ENCODE assay signal across 12 cellular contexts in genomic region chr3:46386206-46386605, GRCh38. TPM values are rescaled to one million over a fixed set of nuclear protein-coding genes. Genes with fewer than 3 reads are reported as not detected.
DNase-seq lines count a peak whose midpoint lies in the region; ATAC-seq, FAIRE-seq and TF ChIP-seq lines count a peak whose summit lies in the region.
"Had no signal": no experiment of that assay in that cellular context is flagged by ENCODE, and none has a peak within 500 bp of the region (broad histone marks: within the 10 kb centered on the region; RNA-seq: fewer than 3 reads in every experiment).

No MANE protein-coding gene starts in this region.

- TF ChIP-seq POLR2A in K562 (conservative IDR thresholded peaks at IDR 0.05), result no peak

- no peak overlapping the region for H3K18ac ChIP-seq in trophoblast cell (ENCODE audit: low read length)

- H3K9me3 ChIP-seq in K562 (replicated peaks; ENCODE audit: control insufficient read depth, insufficient read depth, low read depth, low read length) (no peaks in the 10 kb centered on the region), trophoblast cell (ENCODE audit: insufficient read depth, low read depth, low read length) (no peaks in the 10 kb centered on the region), OCI-LY7 (ENCODE audit: low read length) (no peaks in the 10 kb centered on the region)
- H3K9me3 ChIP-seq: gastrocnemius medialis had no signal

- H3K9me2 ChIP-seq in OCI-LY7 (ENCODE audit: insufficient read depth, low read length), result no peaks in the 10 kb centered on the region

- H2AK5ac ChIP-seq in trophoblast cell (ENCODE audit: low read length), result no peak overlapping the region

- H4K8ac ChIP-seq in trophoblast cell (ENCODE audit: low read depth, low read length), result no peak overlapping the region

- H2AFZ ChIP-seq in K562 (ENCODE audit: low read depth, low read length), result peak overlapping the region; percentile 36; the same call in 1 of the 2 replicates
- H2AFZ ChIP-seq in trophoblast cell (ENCODE audit: insufficient read depth, low read length, poor library complexity), result no peak overlapping the region
- H2AFZ ChIP-seq in OCI-LY7 (ENCODE audit: low read length), result no peak overlapping the region

- POLR2A ChIA-PET in K562 (lab: Yijun Ruan, JAX), result interaction anchor here (1.0 to 1.4 kb wide), 4 partner anchors 9 to 21 kb away, joined by 3 to 6 read pairs (median 4); partner anchors contain the start of genes CCR5AS and CCRL2
- POLR2A ChIA-PET in OCI-LY7 (lab: Charles Lee), result no interaction called here

- H4K20me1 ChIP-seq in K562 (replicated peaks; ENCODE audit: control insufficient read depth, insufficient read depth, low read length) (no peaks in the 10 kb centered on the region), OCI-LY7 (ENCODE audit: insufficient read depth, low read length) (no peaks in the 10 kb centered on the region)

- H3K9me1 ChIP-seq in K562 (ENCODE audit: control insufficient read depth, insufficient read depth, low read length), result no peaks in the 10 kb centered on the region

- no peak overlapping the region for H3K4ac ChIP-seq in trophoblast cell (ENCODE audit: low read depth, low read length)

- in situ Hi-C loops in K562 (cut with MboI), result no loop called here

- DNase-seq in DMS 273 (lab: John Stamatoyannopoulos, UW; ENCODE audit: unreplicated experiment) (peak; percentile 5), DMS 273 treated with DMSO at 0.1 percent for 48 hours (lab: John Stamatoyannopoulos, UW) (no peak), LoVo (ENCODE audit: low spot score) (peak; percentile 53), K562 (ENCODE audit: extremely low read depth in 1 of 4, low spot score in 3 of 4) (peak in 1 of 4 experiments; percentile 44), trophoblast cell (peak; percentile 84 to 93), D721Med (ENCODE audit: insufficient read length, low spot score) (no peak), OCI-LY7 (ENCODE audit: low spot score) (no peak), cortex of kidney (lab: John Stamatoyannopoulos, UW) (no peak)
- DNase-seq: gastrocnemius medialis, H9 had no signal

- TF ChIP-seq CTCF in K562 (IDR thresholded peaks at IDR 0.05 in 2 of 3, conservative IDR thresholded peaks at IDR 0.05 in 1 of 3; ENCODE audit: insufficient read depth in 2 of 3, low read depth in 1 of 3, low read length in 3 of 3), result no peak
- TF ChIP-seq CTCF in D721Med (IDR thresholded peaks at IDR 0.05; ENCODE audit: insufficient read depth, missing control alignments), result no peak
- no peak for TF ChIP-seq CTCF in OCI-LY7 (conservative IDR thresholded peaks at IDR 0.05; ENCODE audit: low read length)

- no peak overlapping the region for H3K4me3 ChIP-seq in K562
- H3K4me3 ChIP-seq in trophoblast cell (ENCODE audit: low read depth, low read length), result no peak overlapping the region
- H3K4me3 ChIP-seq in OCI-LY7 (ENCODE audit: low read depth, low read length, poor library complexity, severe bottlenecking), result no peak overlapping the region
- H3K4me3 ChIP-seq: gastrocnemius medialis had no signal

- no peaks in the 10 kb centered on the region for H3K79me1 ChIP-seq in trophoblast cell (ENCODE audit: low read length)

- H3K27ac ChIP-seq in K562 (ENCODE audit: extremely low read depth, low read depth, low read length), result peak overlapping the region; percentile 28; the same call in 2 of the 3 replicates
- no peak overlapping the region for H3K27ac ChIP-seq in trophoblast cell (ENCODE audit: low read depth, low read length)
- H3K27ac ChIP-seq in OCI-LY7 (ENCODE audit: low read depth, low read length, poor library complexity, severe bottlenecking), result no peak overlapping the region
- H3K27ac ChIP-seq: 22Rv1, gastrocnemius medialis had no signal

- no peak for TF ChIP-seq RAD21 in K562 (CRISPR knock-in tag; conservative IDR thresholded peaks at IDR 0.05 in 1 of 2, IDR thresholded peaks at IDR 0.05 in 1 of 2)

- BruUV-seq in K562 (replicated peaks; lab: Mats Ljungman, UMichigan) (no TSS peak), OCI-LY7 (replicated peaks; lab: Mats Ljungman, UMichigan) (no TSS peak)

- 1% methylated on average over 4 of the region's 4 CpGs for WGBS in K562 (ENCODE audit: insufficient coverage, low coverage, missing lambda C conversion rate)
- WGBS in trophoblast cell (ENCODE audit: extremely low coverage, insufficient coverage, insufficient read length), result no CpG with 5 or more reads among the region's 4 CpGs

- H2BK12ac ChIP-seq in trophoblast cell (ENCODE audit: low read length), result no peak overlapping the region

- CTCF ChIA-PET in K562 (lab: Yijun Ruan, JAX; ENCODE audit: low intra/inter-chr PET ratio), result no interaction called here
- CTCF ChIA-PET in OCI-LY7 (lab: Charles Lee; ENCODE audit: unreplicated experiment), result no interaction called here

- no peak overlapping the region for H2BK5ac ChIP-seq in trophoblast cell (ENCODE audit: low read depth, low read length, poor library complexity)

- peak; percentile 73 for ATAC-seq in K562
- ATAC-seq: gastrocnemius medialis had no signal

- H3K27me3 ChIP-seq in K562 (ENCODE audit: control insufficient read depth in 2 of 2, insufficient read depth in 2 of 2, low read length in 2 of 2) (peaks cover 5 to 6% of the 10 kb centered on the region in 2 experiments; a peak in 1 of 5 replicates), trophoblast cell (ENCODE audit: insufficient read depth, low read length) (no peaks in the 10 kb centered on the region)
- H3K27me3 ChIP-seq: gastrocnemius medialis had no signal

- H4K91ac ChIP-seq in trophoblast cell (ENCODE audit: low read depth, low read length), result no peak overlapping the region

- no peak overlapping the region for H3K4me2 ChIP-seq in K562 (ENCODE audit: insufficient read depth, low read length)
- H3K4me2 ChIP-seq in trophoblast cell (ENCODE audit: low read length), result no peak overlapping the region
- H3K4me2 ChIP-seq in OCI-LY7 (ENCODE audit: low read length), result no peak overlapping the region

- no peak overlapping the region for H3K14ac ChIP-seq in trophoblast cell (ENCODE audit: low read length)

- FAIRE-seq in K562 (lab: Jason Lieb, UNC), result no peak
- FAIRE-seq in D721Med (lab: Jason Lieb, UNC), result no peak

- H3K4me1 ChIP-seq in K562 (replicated peaks in 1 of 2; ENCODE audit: control insufficient read depth in 2 of 2, insufficient read depth in 2 of 2, low read length in 2 of 2), result peaks cover 0 to 15% of the 10 kb centered on the region in 2 experiments; a peak in 2 of 5 replicates
- H3K4me1 ChIP-seq in trophoblast cell (ENCODE audit: control insufficient read depth in 1 of 2, insufficient read depth in 2 of 2, low read length in 2 of 2), result peaks cover 5 to 10% of the 10 kb centered on the region in 2 experiments
- peaks cover 26% of the 10 kb centered on the region for H3K4me1 ChIP-seq in OCI-LY7 (ENCODE audit: insufficient read depth, low read length, poor library complexity, severe bottlenecking)

- H3K79me2 ChIP-seq in K562 (ENCODE audit: control insufficient read depth, insufficient read depth, low read length) (no peaks in the 10 kb centered on the region), trophoblast cell (ENCODE audit: control insufficient read depth, insufficient read depth, low read length, poor library complexity) (no peaks in the 10 kb centered on the region), OCI-LY7 (ENCODE audit: insufficient read depth, low read depth, low read length) (no peaks in the 10 kb centered on the region)

- H3K23ac ChIP-seq in trophoblast cell (ENCODE audit: low read length), result no peak overlapping the region

- intact Hi-C loops in K562 (cut with micrococcal nuclease) (no loop called here), OCI-LY7 (cut with micrococcal nuclease; ENCODE audit: unreplicated experiment) (no loop called here)

- TF ChIP-seq EP300 in K562 (IDR thresholded peaks at IDR 0.05; ENCODE audit: low read length), result peak; percentile 21; the same call in 1 of the 2 replicates

- H3K9ac ChIP-seq in K562 (ENCODE audit: insufficient read depth in 1 of 2, low read depth in 2 of 2, low read length in 2 of 2), result no peak overlapping the region
- no peak overlapping the region for H3K9ac ChIP-seq in trophoblast cell (ENCODE audit: low read length)

- no peak overlapping the region for H4K12ac ChIP-seq in trophoblast cell (ENCODE audit: low read depth, low read length)

- H2BK120ac ChIP-seq in trophoblast cell (ENCODE audit: insufficient read depth, low read length, poor library complexity), result no peak overlapping the region

- H3K36me3 ChIP-seq in K562 (ENCODE audit: control insufficient read depth, insufficient read depth, low read length), result no peaks in the 10 kb centered on the region
- H3K36me3 ChIP-seq in trophoblast cell (ENCODE audit: control insufficient read depth in 1 of 2, insufficient read depth in 2 of 2, low read length in 2 of 2), result no peaks in the 10 kb centered on the region
- no peaks in the 10 kb centered on the region for H3K36me3 ChIP-seq in OCI-LY7 (ENCODE audit: insufficient read depth, low read length)
- H3K36me3 ChIP-seq: gastrocnemius medialis had no signal

RNA-seq across cellular contexts. Expression of gene CCR5, which starts 15.5 kb away (rescaled TPM):
- total RNA-seq in K562 (2011; cell fraction: chromatin; rRNA removed; ENCODE audit: low replicate concordance), result not detected in 2 replicates
- total RNA-seq in K562 (2011; cell fraction: nucleolus; rRNA removed), result not detected in 2 replicates
- not detected in 2 replicates for total RNA-seq in K562 (2011; cell fraction: nucleoplasm; rRNA removed)
- total RNA-seq in K562 (2014; rRNA removed), result not detected in 2 replicates
- not detected in 2 replicates for total RNA-seq in K562 (2014; rRNA removed; fragmentation: Illumina TruSeq; extraction: Trizol)
- not detected in 2 replicates for total RNA-seq in K562 (2015; rRNA removed; fragmentation: Illumina TruSeq; extraction: Trizol)
- not detected in 2 replicates for total RNA-seq in K562 (2021)
- polyA plus RNA-seq in K562 (2011; rRNA removed), result not detected in 2 replicates
- polyA plus RNA-seq in K562 (2011; cell fraction: cytosol; rRNA removed), result not detected in 2 replicates
- polyA plus RNA-seq in K562 (2011; cell fraction: nucleus; rRNA removed), result not detected in 2 replicates
- not detected in 2 replicates for polyA plus RNA-seq in K562 (2012)
- not detected in 2 replicates for polyA plus RNA-seq in K562 (2014; fragmentation: Illumina TruSeq; extraction: Trizol)
- polyA plus RNA-seq in K562 (2014; fragmentation: Nextera tagmentation; extraction: Ambion mirVana), result not detected
- not detected in 2 replicates for polyA plus RNA-seq in K562 (2014; rRNA removed)
- polyA minus RNA-seq in K562 (2011; rRNA and poly(A)+ RNA removed), result not detected in 2 replicates
- polyA minus RNA-seq in K562 (2011; cell fraction: cytosol; rRNA and poly(A)+ RNA removed), result not detected in 2 replicates
- not detected in 2 replicates for polyA minus RNA-seq in K562 (2011; cell fraction: nucleus; rRNA and poly(A)+ RNA removed)
- 0.03 TPM in 1 of 2 replicates, not detected in the other for polyA plus RNA-seq in trophoblast cell (2013)
- not detected in 2 replicates for total RNA-seq in OCI-LY7 (2014; rRNA removed; shearing (Covaris generic))
- not detected in 2 replicates for total RNA-seq in OCI-LY7 (2022)
- total RNA-seq: H9 had no signal
- polyA plus RNA-seq: neural cell had no signal

RNA-seq across cellular contexts. Expression of gene CCRL2, which starts 20.9 kb away (rescaled TPM):
- total RNA-seq in K562 (2011; cell fraction: chromatin; rRNA removed; ENCODE audit: low replicate concordance), result 7.7 and 14.6 TPM in 2 replicates
- 9.2 and 13.7 TPM in 2 replicates for total RNA-seq in K562 (2011; cell fraction: nucleolus; rRNA removed)
- total RNA-seq in K562 (2011; cell fraction: nucleoplasm; rRNA removed), result 12.1 and 14.7 TPM in 2 replicates
- total RNA-seq in K562 (2014; rRNA removed) (3.6 and 4.1 TPM in 2 replicates), K562 (2014; rRNA removed; fragmentation: Illumina TruSeq; extraction: Trizol) (3.4 and 4.5 TPM in 2 replicates), K562 (2015; rRNA removed; fragmentation: Illumina TruSeq; extraction: Trizol) (3.1 and 4.0 TPM in 2 replicates), K562 (2021) (3.3 and 3.5 TPM in 2 replicates), OCI-LY7 (2022) (2.2 and 2.4 TPM in 2 replicates)
- polyA plus RNA-seq in K562 (2011; rRNA removed) (4.2 and 5.4 TPM in 2 replicates), K562 (2014; fragmentation: Illumina TruSeq; extraction: Trizol) (3.2 and 3.4 TPM in 2 replicates), K562 (2014; fragmentation: Nextera tagmentation; extraction: Ambion mirVana) (1 to 10 TPM; 4.3 to 5.7 TPM), K562 (2014; rRNA removed) (2.2 and 3.5 TPM in 2 replicates)
- polyA plus RNA-seq in K562 (2011; cell fraction: cytosol; rRNA removed), result 3.2 and 4.8 TPM in 2 replicates
- 5.8 and 6.6 TPM in 2 replicates for polyA plus RNA-seq in K562 (2011; cell fraction: nucleus; rRNA removed)
- 4.8 and 12.0 TPM in 2 replicates for polyA plus RNA-seq in K562 (2012)
- polyA minus RNA-seq in K562 (2011; rRNA and poly(A)+ RNA removed), result 5.5 and 6.4 TPM in 2 replicates
- 3.1 TPM in 1 of 2 replicates, not detected in the other for polyA minus RNA-seq in K562 (2011; cell fraction: cytosol; rRNA and poly(A)+ RNA removed)
- 11.4 and 11.7 TPM in 2 replicates for polyA minus RNA-seq in K562 (2011; cell fraction: nucleus; rRNA and poly(A)+ RNA removed)
- 0.36 and 0.44 TPM in 2 replicates for polyA plus RNA-seq in trophoblast cell (2013)
- 0.41 and 0.88 TPM in 2 replicates for total RNA-seq in OCI-LY7 (2014; rRNA removed; shearing (Covaris generic))
- total RNA-seq: H9 had no signal
- polyA plus RNA-seq: neural cell had no signal

RNA-seq across cellular contexts. Expression of gene CCR2, which starts 32.3 kb away (rescaled TPM):
- not detected in 2 replicates for total RNA-seq in K562 (2011; cell fraction: chromatin; rRNA removed; ENCODE audit: low replicate concordance)
- not detected in 2 replicates for total RNA-seq in K562 (2011; cell fraction: nucleolus; rRNA removed)
- total RNA-seq in K562 (2011; cell fraction: nucleoplasm; rRNA removed), result not detected in 2 replicates
- total RNA-seq in K562 (2014; rRNA removed) (not detected in 2 replicates), K562 (2014; rRNA removed; fragmentation: Illumina TruSeq; extraction: Trizol) (not detected in 2 replicates), K562 (2015; rRNA removed; fragmentation: Illumina TruSeq; extraction: Trizol) (not detected in 2 replicates), K562 (2021) (not detected in 2 replicates), OCI-LY7 (2022) (not detected in 2 replicates)
- polyA plus RNA-seq in K562 (2011; rRNA removed) (not detected in 2 replicates), K562 (2014; fragmentation: Illumina TruSeq; extraction: Trizol) (not detected in 2 replicates), K562 (2014; fragmentation: Nextera tagmentation; extraction: Ambion mirVana) (not detected), K562 (2014; rRNA removed) (not detected in 2 replicates)
- polyA plus RNA-seq in K562 (2011; cell fraction: cytosol; rRNA removed), result not detected in 2 replicates
- not detected in 2 replicates for polyA plus RNA-seq in K562 (2011; cell fraction: nucleus; rRNA removed)
- polyA plus RNA-seq in K562 (2012), result not detected in 2 replicates
- not detected in 2 replicates for polyA minus RNA-seq in K562 (2011; rRNA and poly(A)+ RNA removed)
- not detected in 2 replicates for polyA minus RNA-seq in K562 (2011; cell fraction: cytosol; rRNA and poly(A)+ RNA removed)
- polyA minus RNA-seq in K562 (2011; cell fraction: nucleus; rRNA and poly(A)+ RNA removed), result not detected in 2 replicates
- 0.05 and 0.21 TPM in 2 replicates for polyA plus RNA-seq in trophoblast cell (2013)
- not detected in 2 replicates for total RNA-seq in OCI-LY7 (2014; rRNA removed; shearing (Covaris generic))
- total RNA-seq: H9 had no signal
- polyA plus RNA-seq: neural cell had no signal

Comparison
In these comparisons a context has a peak if more than half of its experiments do, and no peak if none do; other contexts are left out.
1. DNase-seq: peak in DMS 273 (single experiment), LoVo (single experiment) and trophoblast cell (2 of 2); none in DMS 273 treated with DMSO at 0.1 percent for 48 hours (single experiment), D721Med (single experiment), OCI-LY7 (single experiment) and cortex of kidney (single experiment).